ENCODE assay signal across 8 cellular contexts in the genomic region with DNA sequence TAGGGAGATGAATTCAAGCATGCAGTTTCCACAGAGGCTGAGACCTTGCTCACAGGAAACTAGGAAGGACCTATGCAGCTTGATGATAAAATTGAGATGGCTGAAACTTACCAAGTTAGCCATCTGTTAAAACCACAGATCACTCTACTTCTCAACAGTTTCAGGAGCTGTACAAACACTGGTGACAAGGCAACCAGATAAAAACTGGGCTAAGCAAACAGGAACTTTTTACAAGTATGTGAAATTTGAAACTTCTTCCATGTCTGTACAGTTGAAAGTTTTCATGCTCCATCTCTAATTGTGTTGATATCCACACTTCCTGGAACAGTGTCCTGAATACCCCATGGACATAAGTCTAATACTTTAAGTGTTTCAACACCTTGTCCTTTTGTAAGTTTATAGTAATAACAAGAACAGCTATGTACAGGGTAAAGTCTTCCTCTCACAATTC.
DNase-seq lines count a peak whose midpoint lies in the region; ATAC-seq and TF ChIP-seq lines count a peak whose summit lies in the region.

No MANE protein-coding gene starts in this region.

- peak in 1 of 2 donors; percentile 16 for DNase-seq in activated naive CD4-positive, alpha-beta T cell treated with anti-CD3 and anti-CD28 coated beads, Interleukin-2, amount 50 U/mL, for 72 hours (ENCODE audit: low spot score in 2 of 2)
- DNase-seq in activated naive CD4-positive, alpha-beta T cell treated with Interleukin-2 at 50 U/mL for 16 hours, result no peak
- peak; percentile 81 for DNase-seq in NAMALWA (ENCODE audit: low spot score)
- peak; percentile 87 for DNase-seq in fibroblast of the aortic adventitia (ENCODE audit: low read depth)
- DNase-seq in NCI-H1436 treated with DMSO at 0.1 percent for 48 hours (lab: John Stamatoyannopoulos, UW), result no peak
- DNase-seq in SW480 (ENCODE audit: low spot score), result no peak
- DNase-seq in glutamatergic neuron, result no peak

- H3K36me3 Mint-ChIP-seq in activated naive CD4-positive, alpha-beta T cell treated with anti-CD3 and anti-CD28 coated beads, Interleukin-2, amount 50 U/mL, for 72 hours, result peaks cover 7 to 8% of the 10 kb centered on the region in 2 donors
- H3K36me3 Mint-ChIP-seq in glutamatergic neuron (ENCODE audit: unreplicated experiment), result no peaks in the 10 kb centered on the region

- TF ChIP-seq CTCF in fibroblast of the aortic adventitia (IDR thresholded peaks at IDR 0.05; ENCODE audit: insufficient read depth, low read length) (no peak), glutamatergic neuron (IDR thresholded peaks at IDR 0.05; ENCODE audit: partially characterized antibody, unreplicated experiment) (no peak)

- no peaks in the 10 kb centered on the region for H3K27me3 Mint-ChIP-seq in glutamatergic neuron (ENCODE audit: unreplicated experiment)

- peaks cover 13% of the 10 kb centered on the region for H3K4me1 Mint-ChIP-seq in glutamatergic neuron (ENCODE audit: low read depth, unreplicated experiment)

- H3K4me3 Mint-ChIP-seq in glutamatergic neuron (ENCODE audit: unreplicated experiment), result no peak overlapping the region

- no peaks in the 10 kb centered on the region for H3K9me3 Mint-ChIP-seq in activated naive CD4-positive, alpha-beta T cell treated with anti-CD3 and anti-CD28 coated beads, Interleukin-2, amount 50 U/mL, for 72 hours
- H3K9me3 Mint-ChIP-seq in glutamatergic neuron (ENCODE audit: unreplicated experiment), result no peaks in the 10 kb centered on the region

- peak; percentile 81 to 90 for ATAC-seq in activated naive CD4-positive, alpha-beta T cell treated with anti-CD3 and anti-CD28 coated beads, Interleukin-2, amount 50 U/mL, for 72 hours
- peak; percentile 95 for ATAC-seq in HG02610 (IDR thresholded peaks at IDR 0.05; ENCODE audit: unreplicated experiment)

- H3K4me3 ChIP-seq in fibroblast of the aortic adventitia (ENCODE audit: low read depth, low read length), result no peak overlapping the region

- peak overlapping the region; percentile 83 to 93 for H3K27ac Mint-ChIP-seq in activated naive CD4-positive, alpha-beta T cell treated with anti-CD3 and anti-CD28 coated beads, Interleukin-2, amount 50 U/mL, for 72 hours
- H3K27ac Mint-ChIP-seq in glutamatergic neuron (ENCODE audit: unreplicated experiment), result no peak overlapping the region

Comparison
In these comparisons a context has a peak if more than half of its experiments do, and no peak if none do; other contexts are left out.
1. DNase-seq: peak in NAMALWA (single experiment) and fibroblast of the aortic adventitia (single experiment); none in activated naive CD4-positive, alpha-beta T cell treated with Interleukin-2 at 50 U/mL for 16 hours (single experiment), NCI-H1436 treated with DMSO at 0.1 percent for 48 hours (single experiment), SW480 (single experiment) and glutamatergic neuron (single experiment).